Comparison of ENCODE assay signal across 19 cellular contexts in the genomic region with DNA sequence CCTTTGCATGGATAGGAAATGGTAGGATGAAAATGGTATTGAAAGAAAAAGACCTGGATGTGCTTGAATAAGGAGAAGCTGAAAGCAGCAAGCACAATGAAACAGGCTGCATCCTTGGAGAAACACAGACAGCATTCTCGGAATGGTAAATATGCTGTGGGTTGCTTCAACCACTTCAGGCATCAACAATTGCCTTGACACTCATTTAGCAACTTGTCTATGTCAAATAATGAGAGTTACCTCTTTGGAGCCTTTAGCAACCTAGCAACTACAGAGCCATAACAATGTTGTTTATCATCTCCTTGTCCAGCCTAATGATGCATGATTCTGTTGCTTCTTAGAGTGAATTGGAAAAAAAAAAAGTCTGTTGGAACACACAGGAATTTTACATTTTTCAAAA.
DNase-seq lines count a peak whose midpoint lies in the region; ATAC-seq lines count a peak whose summit lies in the region.
"Had no signal": no experiment of that assay in that cellular context is flagged by ENCODE, and none has a peak within 500 bp of the region (broad histone marks: within the 10 kb centered on the region; RNA-seq: fewer than 3 reads in every experiment).

No MANE protein-coding gene starts in this region.

- no peaks in the 10 kb centered on the region for H3K9me3 ChIP-seq in mesenchymal stem cell (ENCODE audit: control insufficient read depth, low read length)
- H3K9me3 ChIP-seq: Caco-2, HAP-1, SK-N-SH had no signal

- H3K27me3 Mint-ChIP-seq in immature natural killer cell (ENCODE audit: low read depth in 3 of 3) = peaks cover 0 to 6% (median 6%) of the 10 kb centered on the region in 3 donors
- H3K27me3 Mint-ChIP-seq: CD4-positive, alpha-beta T cell had no signal

- no peak overlapping the region for H3K27ac Mint-ChIP-seq in immature natural killer cell
- H3K27ac Mint-ChIP-seq: CD4-positive, alpha-beta T cell had no signal

- H3K4me3 ChIP-seq in mesenchymal stem cell (ENCODE audit: insufficient read depth in 1 of 2, low read depth in 1 of 2, low read length in 2 of 2) = no peak overlapping the region
- H3K4me3 ChIP-seq: HAP-1 had no signal

- no peak overlapping the region for H3K9ac ChIP-seq in mesenchymal stem cell (ENCODE audit: low read length)
- H3K9ac ChIP-seq: SK-N-SH had no signal

- H3K14ac ChIP-seq in mesenchymal stem cell (ENCODE audit: low read length in 2 of 2) = no peak overlapping the region

- H3K9me3 Mint-ChIP-seq in immature natural killer cell = peaks cover 2 to 16% (median 12%) of the 10 kb centered on the region in 6 donors
- H3K9me3 Mint-ChIP-seq: CD4-positive, alpha-beta T cell had no signal

- H3K18ac ChIP-seq in mesenchymal stem cell (ENCODE audit: low read depth in 1 of 2, low read length in 2 of 2) = no peak overlapping the region

- no peak overlapping the region for H4K8ac ChIP-seq in mesenchymal stem cell (ENCODE audit: low read length)

- H3K4me1 Mint-ChIP-seq in immature natural killer cell = no peaks in the 10 kb centered on the region

- no peak overlapping the region for H3K4me3 Mint-ChIP-seq in immature natural killer cell
- H3K4me3 Mint-ChIP-seq: CD4-positive, alpha-beta T cell had no signal

- H2BK15ac ChIP-seq in mesenchymal stem cell (ENCODE audit: low read depth, poor library complexity, severe bottlenecking) = no peak overlapping the region

- H3K4ac ChIP-seq in mesenchymal stem cell (ENCODE audit: low read depth in 1 of 2, low read length in 2 of 2) = no peak overlapping the region

- no peak overlapping the region for H2BK120ac ChIP-seq in mesenchymal stem cell (ENCODE audit: low read depth, low read length)

- H3K36me3 Mint-ChIP-seq in immature natural killer cell = no peaks in the 10 kb centered on the region

- H3K23ac ChIP-seq in mesenchymal stem cell (ENCODE audit: low read length in 2 of 2) = no peak overlapping the region

- no peaks in the 10 kb centered on the region for H3K79me1 ChIP-seq in mesenchymal stem cell (replicated peaks; ENCODE audit: low read length, poor library complexity, severe bottlenecking)

- H3K4me1 ChIP-seq in mesenchymal stem cell (ENCODE audit: control insufficient read depth, insufficient read depth, low read depth, low read length) = no peaks in the 10 kb centered on the region
- H3K4me1 ChIP-seq: HAP-1 had no signal

- H3K36me3 ChIP-seq in mesenchymal stem cell (ENCODE audit: control insufficient read depth in 1 of 2, insufficient read depth in 2 of 2, low read depth in 1 of 2, low read length in 2 of 2) = no peaks in the 10 kb centered on the region
- H3K36me3 ChIP-seq: HAP-1 had no signal

- WGBS in mesenchymal stem cell = 82% methylated on average over 1 of the region's 1 CpG

- H2BK12ac ChIP-seq in mesenchymal stem cell (ENCODE audit: low read length in 2 of 2) = no peak overlapping the region

- DNase-seq in NCI-H748 (lab: John Stamatoyannopoulos, UW; ENCODE audit: unreplicated experiment) (peak; percentile 53), NCI-H748 treated with DMSO at 0.1 percent for 48 hours (lab: John Stamatoyannopoulos, UW) (no peak), cerebellar cortex (ENCODE audit: low spot score) (peak; percentile 31), mesenchymal stem cell (peak; percentile 29), immature natural killer cell (no peak), SIG-M5 treated with dmso at 0.1 percent for 504 hours (lab: John Stamatoyannopoulos, UW; ENCODE audit: unreplicated experiment) (no peak)
- DNase-seq: Caco-2; CD4-positive, alpha-beta T cell; DMS53; EL; NCI-H1092 treated with DMSO at 0.1 percent for 48 hours; NCI-H1694; NCI-H345; NCI-H524 treated with DMSO at 0.1 percent for 48 hours; Right ventricle myocardium superior; SK-N-SH had no signal

- H3K27ac ChIP-seq in mesenchymal stem cell (ENCODE audit: low read length, poor library complexity, severe bottlenecking) = no peak overlapping the region

- H3K4me2 ChIP-seq in mesenchymal stem cell (ENCODE audit: low read length, poor library complexity, severe bottlenecking) = no peak overlapping the region
- H3K4me2 ChIP-seq: SK-N-SH had no signal

- no peak overlapping the region for H2BK5ac ChIP-seq in mesenchymal stem cell (ENCODE audit: low read depth, low read length, poor library complexity, severe bottlenecking)

- no peak for ATAC-seq in HG03045 (IDR thresholded peaks at IDR 0.05; ENCODE audit: unreplicated experiment)
- ATAC-seq in GM21447 (IDR thresholded peaks at IDR 0.05; ENCODE audit: unreplicated experiment) = no peak

- H3K27me3 ChIP-seq in mesenchymal stem cell (ENCODE audit: control insufficient read depth in 1 of 2, insufficient read depth in 1 of 2, low read length in 2 of 2) = no peaks in the 10 kb centered on the region

- H4K91ac ChIP-seq in mesenchymal stem cell (ENCODE audit: low read length) = no peak overlapping the region

- H2AFZ ChIP-seq in mesenchymal stem cell (ENCODE audit: low read depth, low read length) = no peak overlapping the region

- no peak overlapping the region for H2AK5ac ChIP-seq in mesenchymal stem cell (ENCODE audit: low read length, severe bottlenecking)

Comparison
In these comparisons a context has a peak if more than half of its experiments do, and no peak if none do; other contexts are left out.
1. DNase-seq: peak in NCI-H748 (single experiment), cerebellar cortex (single experiment) and mesenchymal stem cell (single experiment); none in NCI-H748 treated with DMSO at 0.1 percent for 48 hours (single experiment), immature natural killer cell (0 of 3) and SIG-M5 treated with dmso at 0.1 percent for 504 hours (single experiment).